Comparison of ENCODE assay signal across 5 cellular contexts in genomic region chr1:111568160-111568559, GRCh38.
"Had no signal": no experiment of that assay in that cellular context is flagged by ENCODE, and none has a peak within 500 bp of the region (broad histone marks: within the 10 kb centered on the region; RNA-seq: fewer than 3 reads in every experiment).

No MANE protein-coding gene starts in this region.

- DNase-seq: GM23248, GOT3, H9, HCEC 1CT had no signal

- ATAC-seq: K562 had no signal

- H3K27ac ChIP-seq: GM23248 had no signal

- H3K4me3 Mint-ChIP-seq: H9 had no signal

- H3K9me3 Mint-ChIP-seq: H9 had no signal

- H3K27ac Mint-ChIP-seq: H9 had no signal

- H3K4me3 ChIP-seq: GM23248, K562 had no signal
